In the genomic region with DNA sequence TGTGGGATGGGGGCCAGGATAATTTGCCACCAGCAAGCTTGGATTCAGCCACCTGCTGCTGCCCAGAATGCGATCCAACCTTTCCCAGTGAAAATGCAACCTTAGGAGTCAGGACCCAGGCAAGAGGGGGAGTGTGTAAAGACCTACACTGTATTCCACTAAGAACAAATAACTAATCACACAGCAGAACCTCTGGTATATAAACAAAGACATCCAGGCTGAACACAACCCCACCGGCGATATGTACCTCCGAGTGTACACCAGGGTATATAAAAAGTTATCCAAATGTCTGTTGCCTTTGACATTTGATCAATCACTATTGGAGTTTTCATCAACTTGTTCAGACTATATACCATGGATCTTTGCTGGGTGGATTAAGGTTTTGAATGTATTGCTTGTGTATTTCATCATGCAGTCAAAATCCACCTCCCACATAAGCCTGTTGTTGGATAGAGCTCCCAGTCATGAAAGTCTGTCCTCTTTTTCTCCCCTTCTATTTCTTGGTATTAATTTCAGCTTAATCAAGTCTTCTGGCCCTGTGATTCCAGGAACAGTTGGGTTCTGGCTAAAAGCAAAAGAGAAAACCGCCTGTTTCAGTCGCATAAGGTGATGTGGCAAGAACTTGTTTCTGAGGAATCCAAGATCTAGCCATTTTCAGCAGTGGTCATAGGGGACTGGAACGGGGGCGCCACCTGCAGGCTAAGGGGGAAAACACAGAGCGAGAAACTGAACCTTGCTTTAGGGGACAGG, we compare ENCODE assay signal across 8 cellular contexts.
DNase-seq lines count a peak whose midpoint lies in the region; ATAC-seq and TF ChIP-seq lines count a peak whose summit lies in the region.

No MANE protein-coding gene starts in this region.

- H3K79me2 ChIP-seq in SU-DHL-6 (ENCODE audit: insufficient read depth, low read length) = peaks cover 37% of the 10 kb centered on the region

- intact Hi-C loops in Right ventricle myocardium superior (cut with DNase I) = loop anchor here (5.0 to 10.0 kb wide), 2 partner anchors 384 to 448 kb away; no protein-coding TSS in a partner anchor
- intact Hi-C loops in prostate gland (cut with DNase I) = loop anchor here (2.0 to 5.0 kb wide), 2 partner anchors 446 to 498 kb away; no protein-coding TSS in a partner anchor
- intact Hi-C loops in upper lobe of right lung (cut with DNase I) = no loop called here

- H3F3A ChIP-seq in SU-DHL-6 (ENCODE audit: insufficient read depth) = peaks cover 20% of the 10 kb centered on the region

- TF ChIP-seq POLR2A in NB4 (IDR thresholded peaks at IDR 0.05; ENCODE audit: extremely low read depth, insufficient read length) = no peak
- TF ChIP-seq POLR2A in prostate gland (IDR thresholded peaks at IDR 0.05) = no peak

- peak overlapping the region in 2 of 3 donors; percentile 4 to 76 for H3K27ac Mint-ChIP-seq in CD4-positive, CD25-positive, alpha-beta regulatory T cell
- H3K27ac Mint-ChIP-seq in activated naive CD8-positive, alpha-beta T cell = peak overlapping the region; percentile 59

- DNase-seq in CD4-positive, CD25-positive, alpha-beta regulatory T cell = peak; percentile 49 to 90 (median 63)
- DNase-seq in NB4 (ENCODE audit: low read depth) = peak; percentile 74
- peak; percentile 83 for DNase-seq in Right ventricle myocardium superior
- peak; percentile 66 for DNase-seq in prostate gland (ENCODE audit: low spot score)
- DNase-seq in upper lobe of right lung = peak; percentile 86

- no peaks in the 10 kb centered on the region for H3K27me3 ChIP-seq in CD4-positive, CD25-positive, alpha-beta regulatory T cell (ENCODE audit: control insufficient read depth, insufficient read depth, low read length)
- H3K27me3 ChIP-seq in SU-DHL-6 (ENCODE audit: low read length) (no peaks in the 10 kb centered on the region), prostate gland (replicated peaks; ENCODE audit: insufficient read depth) (no peaks in the 10 kb centered on the region), upper lobe of right lung (no peaks in the 10 kb centered on the region)

- 31% methylated on average over 9 of the region's 9 CpGs for WGBS in prostate gland

- H3K27ac ChIP-seq in CD4-positive, CD25-positive, alpha-beta regulatory T cell (ENCODE audit: insufficient read depth, low read length, poor library complexity, severe bottlenecking) = no peak overlapping the region
- H3K27ac ChIP-seq in SU-DHL-6 (ENCODE audit: low read depth, low read length) (no peak overlapping the region), prostate gland (peak overlapping the region in 1 of 2 donors; percentile 7), upper lobe of right lung (no peak overlapping the region)

- TF ChIP-seq CTCF in NB4 (IDR thresholded peaks at IDR 0.05; ENCODE audit: low read depth, low read length) (peak; percentile 77), SU-DHL-6 (IDR thresholded peaks at IDR 0.05; ENCODE audit: insufficient read depth, low read length, poor library complexity, severe bottlenecking) (peak; percentile 95), prostate gland (IDR thresholded peaks at IDR 0.05) (peak; percentile 68 to 85 (median 82)), upper lobe of right lung (IDR thresholded peaks at IDR 0.05) (peak; percentile 92)

- no peaks in the 10 kb centered on the region for H3K9me2 ChIP-seq in SU-DHL-6 (replicated peaks; ENCODE audit: insufficient read depth, low read length)

- H3K36me3 Mint-ChIP-seq in CD4-positive, CD25-positive, alpha-beta regulatory T cell = no peaks in the 10 kb centered on the region
- H3K36me3 Mint-ChIP-seq in activated naive CD8-positive, alpha-beta T cell = no peaks in the 10 kb centered on the region

- H2AFZ ChIP-seq in SU-DHL-6 (ENCODE audit: low read depth, low read length, severe bottlenecking) = no peak overlapping the region

- no peaks in the 10 kb centered on the region for H3K9me3 ChIP-seq in CD4-positive, CD25-positive, alpha-beta regulatory T cell (ENCODE audit: control insufficient read depth in 2 of 2, low read length in 2 of 2)
- H3K9me3 ChIP-seq in SU-DHL-6 (ENCODE audit: insufficient read depth, low read length) (no peaks in the 10 kb centered on the region), prostate gland (no peaks in the 10 kb centered on the region), upper lobe of right lung (no peaks in the 10 kb centered on the region)

- H3K27me3 Mint-ChIP-seq in CD4-positive, CD25-positive, alpha-beta regulatory T cell = no peaks in the 10 kb centered on the region
- H3K27me3 Mint-ChIP-seq in activated naive CD8-positive, alpha-beta T cell = no peaks in the 10 kb centered on the region

- H3K36me3 ChIP-seq in CD4-positive, CD25-positive, alpha-beta regulatory T cell (ENCODE audit: control insufficient read depth, insufficient read depth, low read length) = no peaks in the 10 kb centered on the region
- no peaks in the 10 kb centered on the region for H3K36me3 ChIP-seq in SU-DHL-6 (ENCODE audit: low read length)
- H3K36me3 ChIP-seq in prostate gland = no peaks in the 10 kb centered on the region
- H3K36me3 ChIP-seq in upper lobe of right lung = no peaks in the 10 kb centered on the region

- peaks cover 0 to 9% (median 6%) of the 10 kb centered on the region in 4 donors for H3K4me1 Mint-ChIP-seq in CD4-positive, CD25-positive, alpha-beta regulatory T cell
- peaks cover 15% of the 10 kb centered on the region for H3K4me1 Mint-ChIP-seq in activated naive CD8-positive, alpha-beta T cell (ENCODE audit: low read depth)

- no peak overlapping the region for H3K4me3 Mint-ChIP-seq in CD4-positive, CD25-positive, alpha-beta regulatory T cell
- no peak overlapping the region for H3K4me3 Mint-ChIP-seq in activated naive CD8-positive, alpha-beta T cell

- H4K20me1 ChIP-seq in SU-DHL-6 (ENCODE audit: low read depth, low read length) = peaks cover 5% of the 10 kb centered on the region; the same call in 1 of the 2 replicates

- H3K9ac ChIP-seq in SU-DHL-6 (ENCODE audit: low read length) = no peak overlapping the region

- ATAC-seq in CD4-positive, CD25-positive, alpha-beta regulatory T cell (ENCODE audit: low read depth in 2 of 2) = peak; percentile 77 to 78
- ATAC-seq in GM21526 (IDR thresholded peaks at IDR 0.05; ENCODE audit: low FRiP score, unreplicated experiment) = peak; percentile 60
- ATAC-seq in Right ventricle myocardium superior (ENCODE audit: poor library complexity) = peak; percentile 84
- ATAC-seq in upper lobe of right lung = peak; percentile 95

- H3K4me1 ChIP-seq in CD4-positive, CD25-positive, alpha-beta regulatory T cell (ENCODE audit: control insufficient read depth, insufficient read depth, low read length, poor library complexity, severe bottlenecking) = peaks cover 4% of the 10 kb centered on the region
- H3K4me1 ChIP-seq in prostate gland (replicated peaks) (no peaks in the 10 kb centered on the region), upper lobe of right lung (peaks cover 30% of the 10 kb centered on the region)

- no peak overlapping the region for H3K4me3 ChIP-seq in CD4-positive, CD25-positive, alpha-beta regulatory T cell (ENCODE audit: low read depth, low read length)
- H3K4me3 ChIP-seq in NB4 (ENCODE audit: low read depth, low read length) = no peak overlapping the region
- H3K4me3 ChIP-seq in SU-DHL-6 (ENCODE audit: insufficient read depth, low read length, poor library complexity, severe bottlenecking) = no peak overlapping the region
- H3K4me3 ChIP-seq in prostate gland = no peak overlapping the region
- H3K4me3 ChIP-seq in upper lobe of right lung = no peak overlapping the region

- no peaks in the 10 kb centered on the region for H3K9me3 Mint-ChIP-seq in CD4-positive, CD25-positive, alpha-beta regulatory T cell
- no peaks in the 10 kb centered on the region for H3K9me3 Mint-ChIP-seq in activated naive CD8-positive, alpha-beta T cell (ENCODE audit: low read depth)

- no peak overlapping the region for H3K4me2 ChIP-seq in SU-DHL-6 (ENCODE audit: low read depth, low read length, poor library complexity, severe bottlenecking)
